Comparison of ENCODE assay signal across 27 cellular contexts in the genomic region with DNA sequence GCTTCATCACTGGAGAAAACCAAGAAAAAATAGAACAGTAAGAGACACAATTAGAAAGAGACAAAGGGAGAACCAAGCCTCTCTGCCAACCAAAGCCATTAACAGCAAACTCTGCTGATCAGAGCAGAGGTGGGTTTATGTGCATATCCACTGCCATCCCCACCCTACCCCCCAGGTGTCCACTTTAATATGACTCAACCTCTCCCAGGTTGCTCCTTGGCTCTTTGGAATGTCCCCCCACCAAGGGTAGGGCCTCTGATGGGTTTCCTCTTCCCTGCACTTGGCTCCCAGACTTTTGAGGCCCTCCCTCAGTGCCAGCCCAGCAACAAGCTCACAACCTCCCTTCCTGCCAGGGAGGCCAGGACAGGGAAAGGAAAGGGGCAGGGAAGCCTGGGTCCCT.
DNase-seq lines count a peak whose midpoint lies in the region; TF ChIP-seq lines count a peak whose summit lies in the region.
"Had no signal": no experiment of that assay in that cellular context is flagged by ENCODE, and none has a peak within 500 bp of the region (broad histone marks: within the 10 kb centered on the region; RNA-seq: fewer than 3 reads in every experiment).

No MANE protein-coding gene starts in this region.

- CTCF ChIA-PET in HEK293 (lab: Yijun Ruan, JAX) = interaction anchor here (0.6 kb wide), 2 partner anchors 39 to 47 kb away, joined by 3 to 4 read pairs; no protein-coding TSS in a partner anchor

- no peak for TF ChIP-seq CTCF in HEK293 (tag by site-specific recombination; IDR thresholded peaks at IDR 0.05)

- POLR2A ChIA-PET in HEK293 (lab: Yijun Ruan, JAX) = no interaction called here

- no peak for DNase-seq in cerebellar nuclear complex (lab: John Stamatoyannopoulos, UW)
- DNase-seq: 8988T; ACHN; AML-193; BE2C; C1 segment of cervical spinal cord; Caco-2; Calu3; CD4-positive, alpha-beta memory T cell; CD4-positive, alpha-beta T cell; CD4-positive, CD25-positive, alpha-beta regulatory T cell; CD8-positive, alpha-beta memory T cell; CD8-positive, alpha-beta T cell; COR-L47; DMS 273 treated with DMSO at 0.1 percent for 48 hours; DMS153; DMS53; DMS79; DMS79 treated with DMSO at 0.1 percent for 48 hours; DND-41; EL had no signal

- H3K4me1 ChIP-seq in HEK293 (ENCODE audit: control insufficient read depth, insufficient read depth, low read length) = no peaks in the 10 kb centered on the region
- H3K4me1 ChIP-seq: A549; BE2C; BLaER1; BLaER1 treated with 17β-estradiol and CSF1 and Interleukin-3, amounts not matched to agents 10 nM and 100 nM; Caco-2 had no signal

- H3K4me3 ChIP-seq in HEK293 (ENCODE audit: low read depth, low read length) = no peak overlapping the region
- H3K4me3 ChIP-seq: A549; BLaER1; BLaER1 treated with 17β-estradiol and CSF1 and Interleukin-3, amounts not matched to agents 10 nM and 100 nM had no signal

- H3K36me3 ChIP-seq in HEK293 (ENCODE audit: control insufficient read depth in 2 of 2, insufficient read depth in 1 of 2, low read length in 2 of 2) = no peaks in the 10 kb centered on the region
- H3K36me3 ChIP-seq: BE2C; BLaER1; BLaER1 treated with 17β-estradiol and CSF1 and Interleukin-3, amounts not matched to agents 10 nM and 100 nM had no signal

- H3K9me3 ChIP-seq in HEK293 (ENCODE audit: control insufficient read depth, insufficient read depth, low read depth, low read length) = no peaks in the 10 kb centered on the region
- H3K9me3 ChIP-seq: A549; BE2C; BLaER1; BLaER1 treated with 17β-estradiol and CSF1 and Interleukin-3, amounts not matched to agents 10 nM and 100 nM; Caco-2 had no signal

- no peak overlapping the region for H3K27ac ChIP-seq in HEK293 (ENCODE audit: extremely low read depth, low read depth, low read length)
- H3K27ac ChIP-seq: 22Rv1; A549; BLaER1; BLaER1 treated with 17β-estradiol and CSF1 and Interleukin-3, amounts not matched to agents 10 nM and 100 nM; C4-2B had no signal

TF ChIP-seq in HEK293, 187 proteins besides CTCF, POLR2A, EP300 and RAD21:
- TF ChIP-seq ZNF37A (tag by site-specific recombination; IDR thresholded peaks at IDR 0.05) (no peak), GLIS1 (tag by site-specific recombination; IDR thresholded peaks at IDR 0.05) (peak; percentile 91)
TF ChIP-seq in HEK293: peak in this region for 1.
